Comparison of ENCODE assay signal across 8 cellular contexts in genomic region chr16:67277999-67278772, GRCh38. TPM values are rescaled to one million over a fixed set of nuclear protein-coding genes. Genes with fewer than 3 reads are reported as not detected.
DNase-seq lines count a peak whose midpoint lies in the region; ATAC-seq, FAIRE-seq and TF ChIP-seq lines count a peak whose summit lies in the region.

No MANE protein-coding gene starts in this region.

- H3K9ac ChIP-seq in HepG2 (ENCODE audit: insufficient read depth, low read depth, low read length), result peak overlapping the region; percentile 76

- no peak for TF ChIP-seq RAD21 in HepG2 (CRISPR knock-in tag; IDR thresholded peaks at IDR 0.05)

- no peaks in the 10 kb centered on the region for H4K20me1 ChIP-seq in HepG2 (ENCODE audit: insufficient read depth, low read length)

- in situ Hi-C loops in astrocyte of the cerebellum (cut with HindIII; ENCODE audit: low sequenced_read_pairs) (no loop called here), HepG2 (cut with HindIII; ENCODE audit: extremely low pct_ligation_motif_present, low pct_unique_long_range_greater_than_20kb) (no loop called here)

- peak overlapping the region; percentile 99 for H3K4me2 ChIP-seq in HepG2 (ENCODE audit: low read depth, low read length)

- TF ChIP-seq POLR2A in HepG2 (IDR thresholded peaks at IDR 0.05; ENCODE audit: insufficient read depth in 1 of 2, low read depth in 2 of 2, low read length in 2 of 2) (no peak), upper lobe of left lung (IDR thresholded peaks at IDR 0.05) (no peak)

- TF ChIP-seq EP300 in HepG2 (IDR thresholded peaks at IDR 0.05; ENCODE audit: low read depth in 2 of 2, low read length in 2 of 2) (no peak), HepG2 (CRISPR knock-in tag; IDR thresholded peaks at IDR 0.05; ENCODE audit: borderline replicate concordance) (no peak), upper lobe of left lung (IDR thresholded peaks at IDR 0.05) (no peak)

- H3K4me3 ChIP-seq in AG10803 (ENCODE audit: low read length), result peak overlapping the region; percentile 76
- H3K4me3 ChIP-seq in astrocyte of the cerebellum (ENCODE audit: low read depth, low read length), result peak overlapping the region; percentile 44
- peak overlapping the region; percentile 57 to 89 (median 67) for H3K4me3 ChIP-seq in HepG2 (replicated peaks in 1 of 3; ENCODE audit: insufficient read depth in 1 of 3, low read depth in 2 of 3, low read length in 3 of 3)
- H3K4me3 ChIP-seq in upper lobe of left lung, result peak overlapping the region in 3 of 4 donors; percentile 58 to 74 (median 58)

- H3K27ac ChIP-seq in HepG2 (ENCODE audit: extremely low read length, insufficient read depth, low read length), result peak overlapping the region; percentile 41
- H3K27ac ChIP-seq in upper lobe of left lung, result peak overlapping the region; percentile 59 to 81 (median 78)

- DNase-seq in AG10803 (ENCODE audit: low read depth) (peak; percentile 84), HS-27A (ENCODE audit: low read depth) (peak; percentile 62), astrocyte of the cerebellum (ENCODE audit: low read depth) (peak; percentile 61), HepG2 (ENCODE audit: low spot score) (peak; percentile 43), upper lobe of left lung (no peak), NCI-H2081 treated with DMSO at 0.1 percent for 48 hours (lab: John Stamatoyannopoulos, UW) (no peak), activated gamma-delta T cell (lab: John Stamatoyannopoulos, UW) (no peak)

- H3K9me3 ChIP-seq in HepG2 (ENCODE audit: low read length), result no peaks in the 10 kb centered on the region
- no peaks in the 10 kb centered on the region for H3K9me3 ChIP-seq in upper lobe of left lung

- H3K27me3 ChIP-seq in HepG2 (ENCODE audit: control insufficient read depth in 1 of 2, insufficient read depth in 2 of 2, low read length in 2 of 2), result no peaks in the 10 kb centered on the region
- H3K27me3 ChIP-seq in upper lobe of left lung, result no peaks in the 10 kb centered on the region

- POLR2A ChIA-PET in HepG2 (lab: Yijun Ruan, JAX), result interaction anchor here (0.9 to 2.6 kb wide), 4 partner anchors 8 to 167 kb away, joined by 3 to 16 read pairs (median 4); partner anchors contain the start of gene FHOD1

- no peak for ATAC-seq in HepG2
- peak in 1 of 2 donors; percentile 69 for ATAC-seq in upper lobe of left lung (ENCODE audit: low FRiP score in 2 of 2)
- no peak for ATAC-seq in HG03460 (IDR thresholded peaks at IDR 0.05; ENCODE audit: unreplicated experiment)

- H3K36me3 ChIP-seq in HepG2 (replicated peaks in 1 of 2; ENCODE audit: control insufficient read depth in 1 of 2, insufficient read depth in 2 of 2, low read length in 2 of 2) (peaks cover 3 to 14% of the 10 kb centered on the region in 2 experiments; a peak in 3 of 5 replicates), upper lobe of left lung (peaks cover 0 to 10% (median 0%) of the 10 kb centered on the region in 4 donors)

- WGBS in HepG2 (ENCODE audit: low lambda C conversion rate), result 78% methylated on average over 4 of the region's 13 CpGs
- WGBS in upper lobe of left lung, 2 donors, result 53 to 69% methylated on average over 8 to 13 of the region's 13 CpGs

- H3K4me1 ChIP-seq in HepG2 (ENCODE audit: insufficient read depth, low read length) (peaks cover 28% of the 10 kb centered on the region), upper lobe of left lung (peaks cover 20 to 25% (median 23%) of the 10 kb centered on the region in 4 donors)

- FAIRE-seq in HepG2 (lab: Jason Lieb, UNC), result no peak

- BruUV-seq in HepG2 (replicated peaks; lab: Mats Ljungman, UMichigan), result no TSS peak

- TF ChIP-seq CTCF in AG10803 (conservative IDR thresholded peaks at IDR 0.05; ENCODE audit: low read length) (no peak), astrocyte of the cerebellum (IDR thresholded peaks at IDR 0.05; ENCODE audit: low read depth, low read length, missing control alignments) (no peak), HepG2 (CRISPR knock-in tag; IDR thresholded peaks at IDR 0.05) (no peak), upper lobe of left lung (IDR thresholded peaks at IDR 0.05) (no peak)

- intact Hi-C loops in HepG2 (cut with micrococcal nuclease; ENCODE audit: unreplicated experiment), result loop anchor here (5.0 kb wide), 1 partner anchor 189 kb away; no protein-coding TSS in a partner anchor

- peaks cover 4% of the 10 kb centered on the region for H3K79me2 ChIP-seq in HepG2 (ENCODE audit: insufficient read depth, low read length)

- CTCF ChIA-PET in HepG2 (lab: Yijun Ruan, JAX; ENCODE audit: low intra/inter-chr PET ratio, low total read pairs), result interaction anchor here (1.8 kb wide), 1 partner anchor 138 kb away, joined by 7 read pairs; the partner anchor contains the start of gene ZDHHC1

- no peak overlapping the region for H2AFZ ChIP-seq in HepG2 (ENCODE audit: low read length)

RNA-seq across cellular contexts. Expression of gene PLEKHG4, which starts 1.1 kb away (rescaled TPM):
- total RNA-seq in HepG2 (2016; rRNA removed; fragmentation: Illumina TruSeq; extraction: Trizol) (9.0 and 13.6 TPM in 2 replicates), upper lobe of left lung (10 to 100 TPM; 13.4 to 39.8 (median 16.5) TPM)
- total RNA-seq in HepG2 (2016; cell fraction: cytosol; rRNA removed; fragmentation: Illumina TruSeq; extraction: Trizol; ENCODE audit: low read depth), result 1.0 and 1.9 TPM in 2 replicates
- total RNA-seq in HepG2 (2016; cell fraction: insoluble cytoplasmic fraction; rRNA removed; fragmentation: Illumina TruSeq; extraction: Trizol), result 8.8 and 11.1 TPM in 2 replicates
- total RNA-seq in HepG2 (2016; cell fraction: membrane; rRNA removed; fragmentation: Illumina TruSeq; extraction: Trizol), result 2.5 and 2.8 TPM in 2 replicates
- total RNA-seq in HepG2 (2016; cell fraction: nucleus; rRNA removed; fragmentation: Illumina TruSeq; extraction: Trizol), result 13.6 and 15.4 TPM in 2 replicates
- polyA plus RNA-seq in HepG2 (2011; rRNA removed), result 7.1 and 13.6 TPM in 2 replicates
- polyA plus RNA-seq in HepG2 (2011; cell fraction: cytosol; rRNA removed), result 3.8 and 5.1 TPM in 2 replicates
- 65.5 and 71.7 TPM in 2 replicates for polyA plus RNA-seq in HepG2 (2011; cell fraction: nucleus; rRNA removed)
- polyA plus RNA-seq in HepG2 (2012), result 4.8 and 7.4 TPM in 2 replicates
- polyA plus RNA-seq in HepG2 (2016; cell fraction: cytosol; fragmentation: Illumina TruSeq; extraction: Trizol; ENCODE audit: low read depth), result 0.52 and 0.53 TPM in 2 replicates
- 5.8 and 6.5 TPM in 2 replicates for polyA plus RNA-seq in HepG2 (2016; cell fraction: insoluble cytoplasmic fraction; fragmentation: Illumina TruSeq; extraction: Trizol; ENCODE audit: low read depth)
- polyA plus RNA-seq in HepG2 (2016; cell fraction: membrane; fragmentation: Illumina TruSeq; extraction: Trizol; ENCODE audit: low read depth), result 1.3 TPM in 2 replicates
- 33.1 and 40.1 TPM in 2 replicates for polyA plus RNA-seq in HepG2 (2016; cell fraction: nucleus; fragmentation: Illumina TruSeq; extraction: Trizol; ENCODE audit: insufficient read depth, low read depth)
- polyA minus RNA-seq in HepG2 (2011; rRNA and poly(A)+ RNA removed; ENCODE audit: low replicate concordance), result 17.3 and 27.5 TPM in 2 replicates
- polyA minus RNA-seq in HepG2 (2011; cell fraction: cytosol; rRNA and poly(A)+ RNA removed), result 3.0 and 10.6 TPM in 2 replicates
- polyA minus RNA-seq in HepG2 (2011; cell fraction: nucleus; rRNA and poly(A)+ RNA removed), result 8.5 and 10.2 TPM in 2 replicates

RNA-seq across cellular contexts. Expression of gene SLC9A5, which starts 29.4 kb away (rescaled TPM):
- total RNA-seq in HepG2 (2016; rRNA removed; fragmentation: Illumina TruSeq; extraction: Trizol) (0.15 and 0.58 TPM in 2 replicates), upper lobe of left lung (10 to 100 TPM in 1 of 6 donors, 1 to 10 TPM in 4, under 1 TPM in 1; 0.76 to 28.3 (median 4.1) TPM)
- 0.26 and 0.71 TPM in 2 replicates for total RNA-seq in HepG2 (2016; cell fraction: cytosol; rRNA removed; fragmentation: Illumina TruSeq; extraction: Trizol; ENCODE audit: low read depth)
- 0.13 and 0.69 TPM in 2 replicates for total RNA-seq in HepG2 (2016; cell fraction: insoluble cytoplasmic fraction; rRNA removed; fragmentation: Illumina TruSeq; extraction: Trizol)
- total RNA-seq in HepG2 (2016; cell fraction: membrane; rRNA removed; fragmentation: Illumina TruSeq; extraction: Trizol), result 0.21 and 0.46 TPM in 2 replicates
- total RNA-seq in HepG2 (2016; cell fraction: nucleus; rRNA removed; fragmentation: Illumina TruSeq; extraction: Trizol), result 0.81 and 1.1 TPM in 2 replicates
- 1.4 and 1.5 TPM in 2 replicates for polyA plus RNA-seq in HepG2 (2011; rRNA removed)
- polyA plus RNA-seq in HepG2 (2011; cell fraction: cytosol; rRNA removed), result 0.54 and 0.66 TPM in 2 replicates
- polyA plus RNA-seq in HepG2 (2011; cell fraction: nucleus; rRNA removed), result 11.5 and 16.1 TPM in 2 replicates
- 0.86 and 0.88 TPM in 2 replicates for polyA plus RNA-seq in HepG2 (2012)
- 0.06 and 0.33 TPM in 2 replicates for polyA plus RNA-seq in HepG2 (2016; cell fraction: cytosol; fragmentation: Illumina TruSeq; extraction: Trizol; ENCODE audit: low read depth)
- polyA plus RNA-seq in HepG2 (2016; cell fraction: insoluble cytoplasmic fraction; fragmentation: Illumina TruSeq; extraction: Trizol; ENCODE audit: low read depth), result 0.11 and 0.30 TPM in 2 replicates
- polyA plus RNA-seq in HepG2 (2016; cell fraction: membrane; fragmentation: Illumina TruSeq; extraction: Trizol; ENCODE audit: low read depth), result 0.14 and 0.19 TPM in 2 replicates
- polyA plus RNA-seq in HepG2 (2016; cell fraction: nucleus; fragmentation: Illumina TruSeq; extraction: Trizol; ENCODE audit: insufficient read depth, low read depth), result 1.8 and 2.8 TPM in 2 replicates
- polyA minus RNA-seq in HepG2 (2011; rRNA and poly(A)+ RNA removed; ENCODE audit: low replicate concordance), result 0.80 and 1.8 TPM in 2 replicates
- 0.20 TPM in 1 of 2 replicates, not detected in the other for polyA minus RNA-seq in HepG2 (2011; cell fraction: cytosol; rRNA and poly(A)+ RNA removed)
- polyA minus RNA-seq in HepG2 (2011; cell fraction: nucleus; rRNA and poly(A)+ RNA removed), result 1.7 and 2.5 TPM in 2 replicates

RNA-seq across cellular contexts. Expression of gene FHOD1, which starts 30.9 kb away (rescaled TPM):
- total RNA-seq in HepG2 (2016; rRNA removed; fragmentation: Illumina TruSeq; extraction: Trizol) (10.9 and 20.8 TPM in 2 replicates), upper lobe of left lung (100 to 1,000 TPM in 2 of 6 donors, 10 to 100 TPM in 4; 26.0 to 310 (median 91.0) TPM)
- 5.1 and 5.8 TPM in 2 replicates for total RNA-seq in HepG2 (2016; cell fraction: cytosol; rRNA removed; fragmentation: Illumina TruSeq; extraction: Trizol; ENCODE audit: low read depth)
- 8.4 and 24.4 TPM in 2 replicates for total RNA-seq in HepG2 (2016; cell fraction: insoluble cytoplasmic fraction; rRNA removed; fragmentation: Illumina TruSeq; extraction: Trizol)
- total RNA-seq in HepG2 (2016; cell fraction: membrane; rRNA removed; fragmentation: Illumina TruSeq; extraction: Trizol), result 8.8 and 9.7 TPM in 2 replicates
- 34.0 and 35.5 TPM in 2 replicates for total RNA-seq in HepG2 (2016; cell fraction: nucleus; rRNA removed; fragmentation: Illumina TruSeq; extraction: Trizol)
- 15.0 and 20.0 TPM in 2 replicates for polyA plus RNA-seq in HepG2 (2011; rRNA removed)
- 3.6 and 6.2 TPM in 2 replicates for polyA plus RNA-seq in HepG2 (2011; cell fraction: cytosol; rRNA removed)
- polyA plus RNA-seq in HepG2 (2011; cell fraction: nucleus; rRNA removed), result 111 and 166 TPM in 2 replicates
- polyA plus RNA-seq in HepG2 (2012), result 18.8 and 19.0 TPM in 2 replicates
- 3.2 and 3.7 TPM in 2 replicates for polyA plus RNA-seq in HepG2 (2016; cell fraction: cytosol; fragmentation: Illumina TruSeq; extraction: Trizol; ENCODE audit: low read depth)
- polyA plus RNA-seq in HepG2 (2016; cell fraction: insoluble cytoplasmic fraction; fragmentation: Illumina TruSeq; extraction: Trizol; ENCODE audit: low read depth), result 8.1 and 13.0 TPM in 2 replicates
- 6.7 and 6.9 TPM in 2 replicates for polyA plus RNA-seq in HepG2 (2016; cell fraction: membrane; fragmentation: Illumina TruSeq; extraction: Trizol; ENCODE audit: low read depth)
- 97.6 and 114 TPM in 2 replicates for polyA plus RNA-seq in HepG2 (2016; cell fraction: nucleus; fragmentation: Illumina TruSeq; extraction: Trizol; ENCODE audit: insufficient read depth, low read depth)
- polyA minus RNA-seq in HepG2 (2011; rRNA and poly(A)+ RNA removed; ENCODE audit: low replicate concordance), result 13.4 and 16.3 TPM in 2 replicates
- polyA minus RNA-seq in HepG2 (2011; cell fraction: cytosol; rRNA and poly(A)+ RNA removed), result 7.6 and 12.0 TPM in 2 replicates
- 15.7 and 16.7 TPM in 2 replicates for polyA minus RNA-seq in HepG2 (2011; cell fraction: nucleus; rRNA and poly(A)+ RNA removed)

RNA-seq across cellular contexts. Expression of gene KCTD19, which starts 48.4 kb away (rescaled TPM):
- total RNA-seq in HepG2 (2016; rRNA removed; fragmentation: Illumina TruSeq; extraction: Trizol) (not detected in 2 replicates), upper lobe of left lung (under 1 TPM in 3 of 6 donors, not detected in 3; under 0.01 to 0.31 (median 0.17) TPM)
- total RNA-seq in HepG2 (2016; cell fraction: cytosol; rRNA removed; fragmentation: Illumina TruSeq; extraction: Trizol; ENCODE audit: low read depth), result 0.10 TPM in 1 of 2 replicates, not detected in the other
- not detected in 2 replicates for total RNA-seq in HepG2 (2016; cell fraction: insoluble cytoplasmic fraction; rRNA removed; fragmentation: Illumina TruSeq; extraction: Trizol)
- 0.21 TPM in 1 of 2 replicates, not detected in the other for total RNA-seq in HepG2 (2016; cell fraction: membrane; rRNA removed; fragmentation: Illumina TruSeq; extraction: Trizol)
- not detected in 2 replicates for total RNA-seq in HepG2 (2016; cell fraction: nucleus; rRNA removed; fragmentation: Illumina TruSeq; extraction: Trizol)
- polyA plus RNA-seq in HepG2 (2011; rRNA removed), result 0.16 TPM in 1 of 2 replicates, not detected in the other
- not detected in 2 replicates for polyA plus RNA-seq in HepG2 (2011; cell fraction: cytosol; rRNA removed)
- 0.13 and 0.21 TPM in 2 replicates for polyA plus RNA-seq in HepG2 (2011; cell fraction: nucleus; rRNA removed)
- 0.04 and 0.20 TPM in 2 replicates for polyA plus RNA-seq in HepG2 (2012)
- polyA plus RNA-seq in HepG2 (2016; cell fraction: cytosol; fragmentation: Illumina TruSeq; extraction: Trizol; ENCODE audit: low read depth), result not detected in 2 replicates
- polyA plus RNA-seq in HepG2 (2016; cell fraction: insoluble cytoplasmic fraction; fragmentation: Illumina TruSeq; extraction: Trizol; ENCODE audit: low read depth), result not detected in 2 replicates
- polyA plus RNA-seq in HepG2 (2016; cell fraction: membrane; fragmentation: Illumina TruSeq; extraction: Trizol; ENCODE audit: low read depth), result not detected in 2 replicates
- not detected in 2 replicates for polyA plus RNA-seq in HepG2 (2016; cell fraction: nucleus; fragmentation: Illumina TruSeq; extraction: Trizol; ENCODE audit: insufficient read depth, low read depth)
- 0.72 TPM in 1 of 2 replicates, not detected in the other for polyA minus RNA-seq in HepG2 (2011; rRNA and poly(A)+ RNA removed; ENCODE audit: low replicate concordance)
- not detected in 2 replicates for polyA minus RNA-seq in HepG2 (2011; cell fraction: cytosol; rRNA and poly(A)+ RNA removed)
- polyA minus RNA-seq in HepG2 (2011; cell fraction: nucleus; rRNA and poly(A)+ RNA removed), result 0.12 and 0.13 TPM in 2 replicates

RNA-seq across cellular contexts. Expression of gene LRRC36, which starts 48.4 kb away (rescaled TPM):
- total RNA-seq in HepG2 (2016; rRNA removed; fragmentation: Illumina TruSeq; extraction: Trizol) (0.13 and 0.15 TPM in 2 replicates), upper lobe of left lung (100 to 1,000 TPM in 1 of 6 donors, 10 to 100 TPM in 4, 1 to 10 TPM in 1; 5.9 to 110 (median 22.8) TPM)
- total RNA-seq in HepG2 (2016; cell fraction: cytosol; rRNA removed; fragmentation: Illumina TruSeq; extraction: Trizol; ENCODE audit: low read depth), result 0.71 and 0.79 TPM in 2 replicates
- 0.06 TPM in 1 of 2 replicates, not detected in the other for total RNA-seq in HepG2 (2016; cell fraction: insoluble cytoplasmic fraction; rRNA removed; fragmentation: Illumina TruSeq; extraction: Trizol)
- total RNA-seq in HepG2 (2016; cell fraction: membrane; rRNA removed; fragmentation: Illumina TruSeq; extraction: Trizol), result 0.15 and 0.21 TPM in 2 replicates
- total RNA-seq in HepG2 (2016; cell fraction: nucleus; rRNA removed; fragmentation: Illumina TruSeq; extraction: Trizol), result not detected in 2 replicates
- 0.12 and 0.16 TPM in 2 replicates for polyA plus RNA-seq in HepG2 (2011; rRNA removed)
- polyA plus RNA-seq in HepG2 (2011; cell fraction: cytosol; rRNA removed), result 0.08 and 0.10 TPM in 2 replicates
- 0.21 and 0.24 TPM in 2 replicates for polyA plus RNA-seq in HepG2 (2011; cell fraction: nucleus; rRNA removed)
- polyA plus RNA-seq in HepG2 (2012), result 0.19 and 0.27 TPM in 2 replicates
- polyA plus RNA-seq in HepG2 (2016; cell fraction: cytosol; fragmentation: Illumina TruSeq; extraction: Trizol; ENCODE audit: low read depth), result 0.07 and 0.11 TPM in 2 replicates
- 0.14 TPM in 1 of 2 replicates, not detected in the other for polyA plus RNA-seq in HepG2 (2016; cell fraction: insoluble cytoplasmic fraction; fragmentation: Illumina TruSeq; extraction: Trizol; ENCODE audit: low read depth)
- polyA plus RNA-seq in HepG2 (2016; cell fraction: membrane; fragmentation: Illumina TruSeq; extraction: Trizol; ENCODE audit: low read depth), result not detected in 2 replicates
- 0.59 TPM in 1 of 2 replicates, not detected in the other for polyA plus RNA-seq in HepG2 (2016; cell fraction: nucleus; fragmentation: Illumina TruSeq; extraction: Trizol; ENCODE audit: insufficient read depth, low read depth)
- polyA minus RNA-seq in HepG2 (2011; rRNA and poly(A)+ RNA removed; ENCODE audit: low replicate concordance), result not detected in 2 replicates
- polyA minus RNA-seq in HepG2 (2011; cell fraction: cytosol; rRNA and poly(A)+ RNA removed), result not detected in 2 replicates
- not detected in 2 replicates for polyA minus RNA-seq in HepG2 (2011; cell fraction: nucleus; rRNA and poly(A)+ RNA removed)

Comparison
In these comparisons a context has a peak if more than half of its experiments do, and no peak if none do; other contexts are left out.
1. DNase-seq: peak in AG10803 (single experiment), HS-27A (single experiment), astrocyte of the cerebellum (single experiment) and HepG2 (single experiment); none in upper lobe of left lung (0 of 2), NCI-H2081 treated with DMSO at 0.1 percent for 48 hours (single experiment) and activated gamma-delta T cell (single experiment).
2. Peak in every context shown above with its lines, with median percentiles within 50 percentile points of each other: H3K4me3 ChIP-seq.